Comparison of ENCODE assay signal across 7 cellular contexts in genomic region chr13:97222934-97223710, GRCh38. TPM values are rescaled to one million over a fixed set of nuclear protein-coding genes. Genes with fewer than 3 reads are reported as not detected.
A peak's percentile ranks its signal among the peaks of the same experiment; 100 is the strongest.
DNase-seq lines count a peak whose midpoint lies in the region; ATAC-seq, FAIRE-seq and TF ChIP-seq lines count a peak whose summit lies in the region.

No MANE protein-coding gene starts in this region.

- peaks cover 58 to 59% of the 10 kb centered on the region in 2 donors for H3K4me1 Mint-ChIP-seq in natural killer cell

- ATAC-seq in natural killer cell = no peak
- no peak for ATAC-seq in GM18858 (IDR thresholded peaks at IDR 0.05; ENCODE audit: unreplicated experiment)
- no peak for ATAC-seq in GM19328 (IDR thresholded peaks at IDR 0.05; ENCODE audit: unreplicated experiment)
- ATAC-seq in HG03457 (IDR thresholded peaks at IDR 0.05; ENCODE audit: unreplicated experiment) = no peak

- H3K36me3 Mint-ChIP-seq in natural killer cell = no peaks in the 10 kb centered on the region

- DNase-seq in GM12891 (ENCODE audit: insufficient read length, low spot score) (no peak), NCI-H146 (lab: John Stamatoyannopoulos, UW) (peak; percentile 21), dedifferentiated amniotic fluid mesenchymal stem cell (ENCODE audit: extremely low spot score) (peak; percentile 69), natural killer cell (no peak)

- FAIRE-seq in GM12891 (lab: Jason Lieb, UNC) = peak; percentile 47

- peak overlapping the region; percentile 93 for H3K27ac Mint-ChIP-seq in natural killer cell

- no peaks in the 10 kb centered on the region for H3K27me3 Mint-ChIP-seq in natural killer cell (ENCODE audit: low read depth in 2 of 2)

- H3K4me3 Mint-ChIP-seq in natural killer cell = peak overlapping the region; percentile 96

- intact Hi-C loops in natural killer cell (cut with micrococcal nuclease) = loop anchor here (2.0 to 5.0 kb wide), 2 partner anchors 146 to 1546 kb away; partner anchors contain the start of gene DNAJC3

- no peak for TF ChIP-seq POLR2A in GM12891 (IDR thresholded peaks at IDR 0.05; ENCODE audit: low read depth, low read length)

- no peak for TF ChIP-seq CTCF in natural killer cell (IDR thresholded peaks at IDR 0.05)

- H3K9me3 Mint-ChIP-seq in natural killer cell = no peaks in the 10 kb centered on the region

TF ChIP-seq in GM12891, 5 proteins besides CTCF, POLR2A, EP300 and RAD21:
- TF ChIP-seq POLR2AphosphoS5 (IDR thresholded peaks at IDR 0.05; ENCODE audit: low read depth, low read length) (no peak), POU2F2 (IDR thresholded peaks at IDR 0.05; ENCODE audit: low read depth, low read length) (no peak), SPI1 (IDR thresholded peaks at IDR 0.05; ENCODE audit: low read depth, low read length) (no peak), PAX5 (IDR thresholded peaks at IDR 0.05; ENCODE audit: insufficient read depth, low read length, severe bottlenecking) (no peak), TAF1 (IDR thresholded peaks at IDR 0.05; ENCODE audit: low read depth, low read length) (no peak)

RNA-seq across cellular contexts. Expression of gene MBNL2, which starts 1.0 kb away (rescaled TPM):
- polyA plus RNA-seq in GM12891 (2012; ENCODE audit: low read depth, missing spikeins) = 1.7 TPM
- total RNA-seq in natural killer cell = 10 to 100 TPM; 30.9 to 38.3 (median 33.1) TPM

Comparison
In these comparisons a context has a peak if more than half of its experiments do, and no peak if none do; other contexts are left out.
1. DNase-seq: peak in NCI-H146 (single experiment) and dedifferentiated amniotic fluid mesenchymal stem cell (single experiment); none in GM12891 (single experiment) and natural killer cell (single experiment).